In genomic region chr11:73334244-73335203, GRCh38 we compare ENCODE assay signal across 8 cellular contexts. TPM values are rescaled to one million over a fixed set of nuclear protein-coding genes. Genes with fewer than 3 reads are reported as not detected.
DNase-seq lines count a peak whose midpoint lies in the region; TF ChIP-seq lines count a peak whose summit lies in the region.

No MANE protein-coding gene starts in this region.

- H3F3A ChIP-seq in neural progenitor cell (ENCODE audit: low read depth) = peaks cover 40% of the 10 kb centered on the region

- H3K79me2 ChIP-seq in OCI-LY7 (ENCODE audit: insufficient read depth, low read depth, low read length) (no peaks in the 10 kb centered on the region), neural progenitor cell (ENCODE audit: low read depth) (peaks cover 48% of the 10 kb centered on the region)

- H3K27me3 Mint-ChIP-seq in neural progenitor cell (ENCODE audit: insufficient read depth, low read depth) = peaks cover 2% of the 10 kb centered on the region
- peaks cover 0 to 6% of the 10 kb centered on the region in 2 donors for H3K27me3 Mint-ChIP-seq in CD8-positive, alpha-beta memory T cell

- H2AFZ ChIP-seq in OCI-LY7 (ENCODE audit: low read length) = peak overlapping the region; percentile 63; the same call in 1 of the 2 replicates
- H2AFZ ChIP-seq in neural progenitor cell (replicated peaks) = no peak overlapping the region

- no peaks in the 10 kb centered on the region for H3K9me3 ChIP-seq in OCI-LY7 (ENCODE audit: low read length)
- no peaks in the 10 kb centered on the region for H3K9me3 ChIP-seq in esophagus (ENCODE audit: control insufficient read depth in 2 of 2, insufficient read depth in 1 of 2, low read depth in 1 of 2, low read length in 1 of 2)
- H3K9me3 ChIP-seq in neural progenitor cell (ENCODE audit: low read depth) = no peaks in the 10 kb centered on the region
- no peaks in the 10 kb centered on the region for H3K9me3 ChIP-seq in CD8-positive, alpha-beta memory T cell (ENCODE audit: low read length)

- H3K36me3 Mint-ChIP-seq in neural progenitor cell = peaks cover 5% of the 10 kb centered on the region
- H3K36me3 Mint-ChIP-seq in CD8-positive, alpha-beta memory T cell = no peaks in the 10 kb centered on the region

- no peak overlapping the region for H3K4me3 ChIP-seq in OCI-LY7 (ENCODE audit: low read depth, low read length, poor library complexity, severe bottlenecking)
- H3K4me3 ChIP-seq in esophagus (ENCODE audit: low read depth in 1 of 2, low read length in 2 of 2) = no peak overlapping the region
- no peak overlapping the region for H3K4me3 ChIP-seq in neural progenitor cell
- H3K4me3 ChIP-seq in CD8-positive, alpha-beta memory T cell (ENCODE audit: low read length) = no peak overlapping the region

- BruUV-seq in OCI-LY7 (replicated peaks; lab: Mats Ljungman, UMichigan) = no TSS peak

- 31 to 39% methylated on average over 7 of the region's 7 CpGs for WGBS in esophagus, 2 donors

- H3K27ac Mint-ChIP-seq in neural progenitor cell = peak overlapping the region; percentile 97
- no peak overlapping the region for H3K27ac Mint-ChIP-seq in CD8-positive, alpha-beta memory T cell

- CTCF ChIA-PET in OCI-LY7 (lab: Charles Lee; ENCODE audit: unreplicated experiment) = interaction anchor here (0.6 to 2.2 kb wide), 5 partner anchors 18 to 89 kb away, joined by 3 to 17 read pairs (median 6); no protein-coding TSS in a partner anchor
- CTCF ChIA-PET in CD8-positive, alpha-beta memory T cell (lab: Charles Lee) = interaction anchor here (0.7 to 8.4 kb wide), 21 partner anchors 8 to 330 kb away, joined by 3 to 109 read pairs (median 4); partner anchors contain the start of genes ARHGEF17 and RELT

- H3K4me1 Mint-ChIP-seq in neural progenitor cell = peaks cover 72% of the 10 kb centered on the region
- no peaks in the 10 kb centered on the region for H3K4me1 Mint-ChIP-seq in CD8-positive, alpha-beta memory T cell

- H3K27me3 ChIP-seq in esophagus (ENCODE audit: control insufficient read depth in 1 of 2, insufficient read depth in 2 of 2, low read length in 2 of 2) = no peaks in the 10 kb centered on the region
- H3K27me3 ChIP-seq in neural progenitor cell = no peaks in the 10 kb centered on the region
- no peaks in the 10 kb centered on the region for H3K27me3 ChIP-seq in CD8-positive, alpha-beta memory T cell (ENCODE audit: insufficient read depth, low read length, poor library complexity, severe bottlenecking)

- no peak overlapping the region for H3K9ac ChIP-seq in neural progenitor cell

- H3K27ac ChIP-seq in OCI-LY7 (ENCODE audit: low read depth, low read length, poor library complexity, severe bottlenecking) (no peak overlapping the region), esophagus (ENCODE audit: low read depth in 2 of 2, low read length in 1 of 2) (peak overlapping the region; percentile 35 to 66), neural progenitor cell (peak overlapping the region; percentile 68)
- H3K27ac ChIP-seq in CD8-positive, alpha-beta memory T cell (ENCODE audit: low read depth, low read length) = no peak overlapping the region

- no peak for TF ChIP-seq CTCF in OCI-LY7 (conservative IDR thresholded peaks at IDR 0.05; ENCODE audit: low read length)
- TF ChIP-seq CTCF in neural progenitor cell (IDR thresholded peaks at IDR 0.05) = no peak

- intact Hi-C loops in OCI-LY7 (cut with micrococcal nuclease; ENCODE audit: unreplicated experiment) = loop anchor here (1.0 kb wide), 2 partner anchors 27 to 39 kb away; no protein-coding TSS in a partner anchor

- POLR2A ChIA-PET in OCI-LY7 (lab: Charles Lee) = interaction anchor here (0.6 to 0.9 kb wide), 5 partner anchors 20 to 1164 kb away, joined by 3 to 5 read pairs (median 3); no protein-coding TSS in a partner anchor
- POLR2A ChIA-PET in CD8-positive, alpha-beta memory T cell (lab: Charles Lee) = interaction anchor here (0.7 to 1.8 kb wide), 4 partner anchors 13 to 365 kb away, joined by 3 to 7 read pairs (median 4); partner anchors contain the start of gene ARHGEF17

- 0 out of 2 replicates have a peak overlapping the region, but pooled peaks have one; percentile 4 for H3K4me2 ChIP-seq in OCI-LY7 (ENCODE audit: low read length)
- peak overlapping the region; percentile 35 for H3K4me2 ChIP-seq in neural progenitor cell

- DNase-seq in AG20443 (ENCODE audit: low spot score) (peak; percentile 76), OCI-LY7 (ENCODE audit: low spot score) (peak; percentile 36), neural progenitor cell (ENCODE audit: low spot score) (peak; percentile 39), NCI-H510A (lab: John Stamatoyannopoulos, UW) (no peak), DMS79 (lab: John Stamatoyannopoulos, UW) (no peak), NOMO-1 treated with dmso at 0.1 percent for 144 hours (lab: John Stamatoyannopoulos, UW; ENCODE audit: unreplicated experiment) (no peak)
- no peak for DNase-seq in CD8-positive, alpha-beta memory T cell

- H3K9me3 Mint-ChIP-seq in neural progenitor cell = no peaks in the 10 kb centered on the region
- H3K9me3 Mint-ChIP-seq in CD8-positive, alpha-beta memory T cell = no peaks in the 10 kb centered on the region

- no peaks in the 10 kb centered on the region for H3K9me2 ChIP-seq in OCI-LY7 (ENCODE audit: insufficient read depth, low read length)

- H3K4me1 ChIP-seq in OCI-LY7 (ENCODE audit: insufficient read depth, low read length, poor library complexity, severe bottlenecking) (peaks cover 13% of the 10 kb centered on the region), esophagus (ENCODE audit: control insufficient read depth in 2 of 2, insufficient read depth in 2 of 2, low read length in 1 of 2) (peaks cover 2 to 4% of the 10 kb centered on the region in 2 donors), neural progenitor cell (peaks cover 61% of the 10 kb centered on the region)
- no peaks in the 10 kb centered on the region for H3K4me1 ChIP-seq in CD8-positive, alpha-beta memory T cell (ENCODE audit: insufficient read depth, low read length)

- H4K20me1 ChIP-seq in OCI-LY7 (ENCODE audit: insufficient read depth, low read length) (no peaks in the 10 kb centered on the region), neural progenitor cell (ENCODE audit: low read depth) (peaks cover 60% of the 10 kb centered on the region)

- peak overlapping the region; percentile 77 for H3K4me3 Mint-ChIP-seq in neural progenitor cell
- H3K4me3 Mint-ChIP-seq in CD8-positive, alpha-beta memory T cell = no peak overlapping the region

- no peaks in the 10 kb centered on the region for H3K36me3 ChIP-seq in OCI-LY7 (ENCODE audit: insufficient read depth, low read length)
- H3K36me3 ChIP-seq in esophagus (ENCODE audit: control insufficient read depth in 2 of 2, insufficient read depth in 2 of 2, low read length in 1 of 2) = no peaks in the 10 kb centered on the region
- H3K36me3 ChIP-seq in neural progenitor cell = no peaks in the 10 kb centered on the region
- no peaks in the 10 kb centered on the region for H3K36me3 ChIP-seq in CD8-positive, alpha-beta memory T cell (ENCODE audit: insufficient read depth, low read length)

RNA-seq across cellular contexts. Expression of gene ARHGEF17, which starts 26.4 kb away (rescaled TPM):
- 0.19 and 0.21 TPM in 2 replicates for total RNA-seq in OCI-LY7 (2014; rRNA removed; shearing (Covaris generic))
- total RNA-seq in OCI-LY7 (2022) (0.57 and 1.4 TPM in 2 replicates), neural progenitor cell (ENCODE audit: low replicate concordance) (19.9 and 41.8 TPM in 2 replicates)
- 10 to 100 TPM in 1 of 2 donors, 1 to 10 TPM in 1; 8.2 to 11.8 TPM for polyA plus RNA-seq in esophagus
- not detected for total RNA-seq in CD8-positive, alpha-beta memory T cell
- not detected for polyA plus RNA-seq in CD8-positive, alpha-beta memory T cell

RNA-seq across cellular contexts. Expression of gene RELT, which starts 41.7 kb away (rescaled TPM):
- total RNA-seq in OCI-LY7 (2014; rRNA removed; shearing (Covaris generic)) = 16.6 and 21.5 TPM in 2 replicates
- total RNA-seq in OCI-LY7 (2022) (24.7 and 30.8 TPM in 2 replicates), neural progenitor cell (ENCODE audit: low replicate concordance) (5.4 and 15.0 TPM in 2 replicates)
- 1 to 10 TPM; 3.8 to 3.9 TPM for polyA plus RNA-seq in esophagus
- 10 to 100 TPM; 23.4 TPM for total RNA-seq in CD8-positive, alpha-beta memory T cell
- 7.5 TPM for polyA plus RNA-seq in CD8-positive, alpha-beta memory T cell

Comparison
In these comparisons a context has a peak if more than half of its experiments do, and no peak if none do; other contexts are left out.
1. DNase-seq: peak in AG20443 (single experiment), OCI-LY7 (single experiment) and neural progenitor cell (single experiment); none in CD8-positive, alpha-beta memory T cell (0 of 5), NCI-H510A (single experiment), DMS79 (single experiment) and NOMO-1 treated with dmso at 0.1 percent for 144 hours (single experiment).
2. H3K27ac ChIP-seq: peak in esophagus (2 of 2) and neural progenitor cell (single experiment); none in OCI-LY7 (single experiment) and CD8-positive, alpha-beta memory T cell (single experiment).